ENCODE assay signal across 12 cellular contexts in the genomic region with DNA sequence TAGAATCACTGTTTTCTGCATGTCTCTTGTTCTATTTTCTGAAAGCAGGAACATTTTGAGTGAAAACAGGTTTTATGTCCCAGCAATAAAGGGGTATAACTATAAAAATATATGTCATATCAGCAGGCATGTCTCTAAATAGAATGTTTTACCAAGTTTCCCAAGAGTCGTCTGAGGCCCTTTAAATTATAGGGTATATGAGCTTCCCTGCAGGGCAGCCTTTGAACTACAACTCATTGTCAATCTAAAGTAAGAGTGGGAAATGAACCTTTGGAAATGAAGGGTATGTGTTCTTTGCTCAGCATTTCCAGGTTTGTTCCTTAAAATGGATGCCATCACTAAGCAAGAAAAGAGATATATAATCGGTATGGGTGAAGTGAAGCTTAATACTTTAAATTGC.
"Had no signal": no experiment of that assay in that cellular context is flagged by ENCODE, and none has a peak within 500 bp of the region (broad histone marks: within the 10 kb centered on the region; RNA-seq: fewer than 3 reads in every experiment).

No MANE protein-coding gene starts in this region.

- H3K36me3 Mint-ChIP-seq: activated naive CD4-positive, alpha-beta T cell treated with anti-CD3 and anti-CD28 coated beads, Interleukin-2, amount 50 U/mL, for 24 hours; natural killer cell had no signal

- H3K27ac Mint-ChIP-seq: activated naive CD4-positive, alpha-beta T cell treated with anti-CD3 and anti-CD28 coated beads, Interleukin-2, amount 50 U/mL, for 24 hours; activated T-helper 2 cell treated with anti-CD3 and anti-CD28 coated beads, Interferon-gamma antibody, Interleukin-2, Interleukin-4, amounts not matched to agents 10 μg/mL and 5 μg/mL and 100 μg/mL, durations not matched to agents 14 hours and 24 hours and 36 hours; dendritic cell treated with granulocyte-macrophage colony-stimulating factor and Interleukin-4, amounts not matched to agents 40 ng/mL and 50 ng/mL, for 4 days; effector memory CD8-positive, alpha-beta T cell; natural killer cell; T-helper 1 cell treated with Interleukin-12 subunit alpha and Interleukin-12 subunit beta and Interleukin-4 antibody, amounts not matched to agents 30 μg/mL and 1 μg/mL, for 36 hours had no signal

- H3K9me3 Mint-ChIP-seq: activated naive CD4-positive, alpha-beta T cell treated with anti-CD3 and anti-CD28 coated beads, Interleukin-2, amount 50 U/mL, for 24 hours; activated T-helper 2 cell treated with anti-CD3 and anti-CD28 coated beads, Interferon-gamma antibody, Interleukin-2, Interleukin-4, amounts not matched to agents 10 μg/mL and 5 μg/mL and 100 μg/mL, durations not matched to agents 14 hours and 24 hours and 36 hours; dendritic cell treated with granulocyte-macrophage colony-stimulating factor and Interleukin-4, amounts not matched to agents 40 ng/mL and 50 ng/mL, for 4 days; T-helper 1 cell treated with Interleukin-12 subunit alpha and Interleukin-12 subunit beta and Interleukin-4 antibody, amounts not matched to agents 30 μg/mL and 1 μg/mL, for 36 hours had no signal

- H3K4me1 Mint-ChIP-seq: activated naive CD4-positive, alpha-beta T cell treated with anti-CD3 and anti-CD28 coated beads, Interleukin-2, amount 50 U/mL, for 24 hours; natural killer cell had no signal

- H3K9me3 ChIP-seq: body of pancreas, psoas muscle, tibial artery had no signal

- H3K27ac ChIP-seq: body of pancreas, psoas muscle, tibial artery had no signal

- H3K4me3 ChIP-seq: body of pancreas, psoas muscle, tibial artery had no signal

- DNase-seq: activated CD4-positive, alpha-beta T cell treated with anti-CD3 and anti-CD28 coated beads, Interleukin-2, amount 50 U/mL, for 1 hour; activated CD4-positive, CD25-positive, alpha-beta regulatory T cell; body of pancreas; effector memory CD8-positive, alpha-beta T cell; glutamatergic neuron; natural killer cell; psoas muscle; tibial artery had no signal

- H3K27me3 Mint-ChIP-seq: activated naive CD4-positive, alpha-beta T cell treated with anti-CD3 and anti-CD28 coated beads, Interleukin-2, amount 50 U/mL, for 24 hours; dendritic cell treated with granulocyte-macrophage colony-stimulating factor and Interleukin-4, amounts not matched to agents 40 ng/mL and 50 ng/mL, for 4 days; effector memory CD8-positive, alpha-beta T cell had no signal

- H3K4me3 Mint-ChIP-seq: activated naive CD4-positive, alpha-beta T cell treated with anti-CD3 and anti-CD28 coated beads, Interleukin-2, amount 50 U/mL, for 24 hours; dendritic cell treated with granulocyte-macrophage colony-stimulating factor and Interleukin-4, amounts not matched to agents 40 ng/mL and 50 ng/mL, for 4 days; effector memory CD8-positive, alpha-beta T cell; natural killer cell; T-helper 1 cell treated with Interleukin-12 subunit alpha and Interleukin-12 subunit beta and Interleukin-4 antibody, amounts not matched to agents 30 μg/mL and 1 μg/mL, for 36 hours had no signal

- H3K36me3 ChIP-seq: tibial artery had no signal

- H3K4me1 ChIP-seq: body of pancreas, psoas muscle, tibial artery had no signal

- H3K27me3 ChIP-seq: body of pancreas, tibial artery had no signal
